Comparison of ENCODE assay signal across 11 cellular contexts in genomic region chr10:24858244-24858907, GRCh38.
DNase-seq lines count a peak whose midpoint lies in the region; ATAC-seq and TF ChIP-seq lines count a peak whose summit lies in the region.
"Had no signal": no experiment of that assay in that cellular context is flagged by ENCODE, and none has a peak within 500 bp of the region (broad histone marks: within the 10 kb centered on the region; RNA-seq: fewer than 3 reads in every experiment).

No MANE protein-coding gene starts in this region.

- DNase-seq in COLO829 (ENCODE audit: low spot score) (peak; percentile 34), M059J (ENCODE audit: low read depth) (peak; percentile 36), SW 1271 (lab: John Stamatoyannopoulos, UW) (peak; percentile 27 to 87), foreskin fibroblast (peak; percentile 65 to 80), GM19240 (ENCODE audit: insufficient read length, low spot score) (no peak), DMS53 treated with DMSO at 0.1 percent for 48 hours (lab: John Stamatoyannopoulos, UW; ENCODE audit: unreplicated experiment) (no peak)
- DNase-seq: body of pancreas; CD8-positive, alpha-beta T cell; Karpas-422 had no signal

- no peak overlapping the region for H3K4me3 ChIP-seq in foreskin fibroblast (ENCODE audit: low read depth in 1 of 2, low read length in 2 of 2)
- H3K4me3 ChIP-seq: body of pancreas had no signal

- no peak for TF ChIP-seq CTCF in foreskin fibroblast (IDR thresholded peaks at IDR 0.05; ENCODE audit: low read depth, low read length)

- ATAC-seq in GM21381 (IDR thresholded peaks at IDR 0.05; ENCODE audit: unreplicated experiment) (no peak), HG03196 (IDR thresholded peaks at IDR 0.05; ENCODE audit: unreplicated experiment) (no peak)
- ATAC-seq: body of pancreas; CD8-positive, alpha-beta T cell had no signal

Comparison
In these comparisons a context has a peak if more than half of its experiments do, and no peak if none do; other contexts are left out.
1. DNase-seq: peak in COLO829 (single experiment), M059J (single experiment), SW 1271 (2 of 2) and foreskin fibroblast (2 of 2); none in GM19240 (single experiment) and DMS53 treated with DMSO at 0.1 percent for 48 hours (single experiment).